In the genomic region with DNA sequence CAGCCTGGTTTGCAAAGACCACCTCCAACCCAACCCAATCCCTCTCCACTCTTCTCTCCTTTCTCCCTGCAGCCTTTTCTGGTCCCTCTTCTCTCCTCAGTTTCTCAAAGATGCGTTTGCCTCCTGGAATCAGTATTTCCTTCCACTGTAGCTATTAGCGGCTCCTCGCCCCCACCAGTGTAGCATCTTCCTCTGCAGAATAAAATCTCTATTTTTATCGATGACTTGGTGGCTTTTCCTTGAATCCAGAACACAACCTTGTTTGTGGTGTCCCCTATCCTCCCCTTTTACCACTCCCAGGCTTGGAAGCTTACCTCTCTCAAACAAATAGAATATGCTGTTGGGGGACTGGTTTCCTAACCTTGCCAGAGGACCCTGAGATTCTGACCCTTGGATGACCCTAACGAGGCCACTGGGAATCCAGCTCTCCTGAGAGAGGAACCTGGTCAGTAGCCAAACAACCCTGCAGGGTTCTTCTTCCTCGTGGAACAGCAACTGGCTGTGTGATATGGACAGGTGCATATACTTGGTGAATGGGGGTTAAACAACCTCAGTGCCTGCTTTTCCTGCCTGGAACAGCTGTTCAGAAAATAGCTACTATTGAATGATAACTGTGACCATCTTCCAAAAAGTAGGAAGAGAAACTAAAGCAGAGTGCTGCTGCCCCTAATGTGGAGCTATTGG, we compare ENCODE assay signal across 23 cellular contexts. TPM values are rescaled to one million over a fixed set of nuclear protein-coding genes. Genes with fewer than 3 reads are reported as not detected.
DNase-seq lines count a peak whose midpoint lies in the region; ATAC-seq lines count a peak whose summit lies in the region.
"Had no signal": no experiment of that assay in that cellular context is flagged by ENCODE, and none has a peak within 500 bp of the region (broad histone marks: within the 10 kb centered on the region; RNA-seq: fewer than 3 reads in every experiment).

No MANE protein-coding gene starts in this region.

- H3K4me1 Mint-ChIP-seq in activated naive CD4-positive, alpha-beta T cell treated with anti-CD3 and anti-CD28 coated beads, Interleukin-2, amount 50 U/mL, for 24 hours, result peaks cover 41% of the 10 kb centered on the region
- H3K4me1 Mint-ChIP-seq in T-helper 17 cell (peaks cover 36% of the 10 kb centered on the region), memory B cell (peaks cover 27% of the 10 kb centered on the region)
- peaks cover 50 to 66% of the 10 kb centered on the region in 2 donors for H3K4me1 Mint-ChIP-seq in stimulated activated naive B cell treated with anti-CD40 and anti-IgM and Interleukin-4, amounts not matched to agents 10 μg/mL and 1 μg/mL and 100 μg/mL, for 72 hours

- H3K9me3 Mint-ChIP-seq in activated naive CD4-positive, alpha-beta T cell treated with anti-CD3 and anti-CD28 coated beads, Interleukin-2, amount 50 U/mL, for 24 hours, result no peaks in the 10 kb centered on the region
- no peaks in the 10 kb centered on the region for H3K9me3 Mint-ChIP-seq in memory B cell
- H3K9me3 Mint-ChIP-seq in stimulated activated naive B cell treated with anti-CD40 and anti-IgM and Interleukin-4, amounts not matched to agents 10 μg/mL and 1 μg/mL and 100 μg/mL, for 72 hours, result peaks cover 0 to 4% of the 10 kb centered on the region in 2 donors

- no peaks in the 10 kb centered on the region for H3K36me3 Mint-ChIP-seq in activated naive CD4-positive, alpha-beta T cell treated with anti-CD3 and anti-CD28 coated beads, Interleukin-2, amount 50 U/mL, for 24 hours
- H3K36me3 Mint-ChIP-seq in T-helper 17 cell (ENCODE audit: low read depth), result peaks cover 3% of the 10 kb centered on the region
- H3K36me3 Mint-ChIP-seq in memory B cell, result no peaks in the 10 kb centered on the region
- peaks cover 0 to 11% of the 10 kb centered on the region in 2 donors for H3K36me3 Mint-ChIP-seq in stimulated activated naive B cell treated with anti-CD40 and anti-IgM and Interleukin-4, amounts not matched to agents 10 μg/mL and 1 μg/mL and 100 μg/mL, for 72 hours

- peak overlapping the region; percentile 87 for H3K4me3 Mint-ChIP-seq in activated naive CD4-positive, alpha-beta T cell treated with anti-CD3 and anti-CD28 coated beads, Interleukin-2, amount 50 U/mL, for 24 hours
- H3K4me3 Mint-ChIP-seq in T-helper 17 cell, result peak overlapping the region; percentile 92
- peak overlapping the region; percentile 44 for H3K4me3 Mint-ChIP-seq in memory B cell
- peak overlapping the region; percentile 23 to 69 for H3K4me3 Mint-ChIP-seq in stimulated activated naive B cell treated with anti-CD40 and anti-IgM and Interleukin-4, amounts not matched to agents 10 μg/mL and 1 μg/mL and 100 μg/mL, for 72 hours

- H3K9me3 ChIP-seq in T-helper 17 cell (ENCODE audit: control insufficient read depth, low read length, poor library complexity, severe bottlenecking), result no peaks in the 10 kb centered on the region
- H3K9me3 ChIP-seq: adrenal gland had no signal

- ATAC-seq in T-helper 17 cell (no peak), memory B cell (ENCODE audit: low read depth) (no peak), HG03565 (IDR thresholded peaks at IDR 0.05; ENCODE audit: unreplicated experiment) (no peak), Right ventricle myocardium superior (ENCODE audit: poor library complexity) (no peak)
- ATAC-seq in stimulated activated naive B cell treated with anti-CD40 and anti-IgM and Interleukin-4, amounts not matched to agents 10 μg/mL and 1 μg/mL and 100 μg/mL, for 72 hours (replicated peaks), result no peak

- intact Hi-C loops in Right ventricle myocardium superior (cut with DNase I), result no loop called here

- DNase-seq in activated naive CD4-positive, alpha-beta T cell (lab: John Stamatoyannopoulos, UW), result no peak
- DNase-seq in T-helper 17 cell, result no peak
- no peak for DNase-seq in memory B cell (ENCODE audit: low spot score in 2 of 2)
- DNase-seq in stimulated activated naive B cell treated with anti-CD40 and anti-IgM and Interleukin-4, amounts not matched to agents 10 μg/mL and 1 μg/mL and 100 μg/mL, for 72 hours, result no peak
- DNase-seq in iPS-NIHi11 (ENCODE audit: low spot score), result no peak
- no peak for DNase-seq in Right ventricle myocardium superior
- DNase-seq: adrenal gland; effector CD4-positive, alpha-beta T cell; glutamatergic neuron; MM.1S; NCI-H2029; SHP77; stimulated activated CD4-positive, alpha-beta T cell treated with anti-CD3 and anti-CD28 coated beads, Interleukin-4, amount 100 ng/mL, for 24 hours; substantia nigra; T-helper 9 cell had no signal

- peaks cover 12% of the 10 kb centered on the region for H3K27me3 Mint-ChIP-seq in activated naive CD4-positive, alpha-beta T cell treated with anti-CD3 and anti-CD28 coated beads, Interleukin-2, amount 50 U/mL, for 24 hours
- H3K27me3 Mint-ChIP-seq in T-helper 17 cell (peaks cover 24% of the 10 kb centered on the region), memory B cell (peaks cover 20% of the 10 kb centered on the region)
- peaks cover 70 to 71% of the 10 kb centered on the region in 2 donors for H3K27me3 Mint-ChIP-seq in stimulated activated naive B cell treated with anti-CD40 and anti-IgM and Interleukin-4, amounts not matched to agents 10 μg/mL and 1 μg/mL and 100 μg/mL, for 72 hours

- peak overlapping the region; percentile 71 for H3K27ac Mint-ChIP-seq in activated naive CD4-positive, alpha-beta T cell treated with anti-CD3 and anti-CD28 coated beads, Interleukin-2, amount 50 U/mL, for 24 hours
- H3K27ac Mint-ChIP-seq in T-helper 17 cell (peak overlapping the region; percentile 92), memory B cell (peak overlapping the region; percentile 88)
- peak overlapping the region; percentile 82 for H3K27ac Mint-ChIP-seq in stimulated activated naive B cell treated with anti-CD40 and anti-IgM and Interleukin-4, amounts not matched to agents 10 μg/mL and 1 μg/mL and 100 μg/mL, for 72 hours

RNA-seq across cellular contexts. Expression of a gene that starts 4.4 kb away (rescaled TPM):
- total RNA-seq in T-helper 17 cell (1 to 10 TPM; 2.2 to 2.3 TPM), Right ventricle myocardium superior (not detected)
- total RNA-seq: adrenal gland, cardiac septum, fibroblast of lung, liver, NCI-H460, pulmonary artery endothelial cell, smooth muscle cell had no signal

RNA-seq across cellular contexts. Expression of a gene that starts 11.0 kb away (rescaled TPM):
- 10 to 100 TPM; 13.8 to 17.6 TPM for total RNA-seq in T-helper 17 cell
- 0.40 TPM for total RNA-seq in Right ventricle myocardium superior

RNA-seq across cellular contexts. Expression of a gene that starts 16.6 kb away (rescaled TPM):
- total RNA-seq in T-helper 17 cell (under 1 TPM; 0.62 to 0.70 TPM), Right ventricle myocardium superior (0.78 TPM)

RNA-seq across cellular contexts. Expression of a gene that starts 25.3 kb away (rescaled TPM):
- total RNA-seq in T-helper 17 cell, result 100 to 1,000 TPM in 1 of 2 donors, 10 to 100 TPM in 1; 80.1 to 111 TPM
- total RNA-seq in Right ventricle myocardium superior, result 43.7 TPM

RNA-seq across cellular contexts. Expression of a gene that starts 36.0 kb away (rescaled TPM):
- total RNA-seq in T-helper 17 cell, result 10 to 100 TPM; 41.4 to 47.7 TPM
- total RNA-seq in Right ventricle myocardium superior, result 92.8 TPM

Comparison
In these comparisons a context has a peak if more than half of its experiments do, and no peak if none do; other contexts are left out.
1. RNA of a gene that starts 11.0 kb away (total RNA-seq): 13.8 to 17.6 TPM in T-helper 17 cell; 0.40 TPM in Right ventricle myocardium superior (single experiment); every median in the first group is over 10 times any median in the second.
2. Peak in every context shown above with its lines, with median percentiles within 50 percentile points of each other: H3K27ac Mint-ChIP-seq and H3K4me3 Mint-ChIP-seq.